11 cellular contexts compared by ENCODE assay signal in the genomic region with DNA sequence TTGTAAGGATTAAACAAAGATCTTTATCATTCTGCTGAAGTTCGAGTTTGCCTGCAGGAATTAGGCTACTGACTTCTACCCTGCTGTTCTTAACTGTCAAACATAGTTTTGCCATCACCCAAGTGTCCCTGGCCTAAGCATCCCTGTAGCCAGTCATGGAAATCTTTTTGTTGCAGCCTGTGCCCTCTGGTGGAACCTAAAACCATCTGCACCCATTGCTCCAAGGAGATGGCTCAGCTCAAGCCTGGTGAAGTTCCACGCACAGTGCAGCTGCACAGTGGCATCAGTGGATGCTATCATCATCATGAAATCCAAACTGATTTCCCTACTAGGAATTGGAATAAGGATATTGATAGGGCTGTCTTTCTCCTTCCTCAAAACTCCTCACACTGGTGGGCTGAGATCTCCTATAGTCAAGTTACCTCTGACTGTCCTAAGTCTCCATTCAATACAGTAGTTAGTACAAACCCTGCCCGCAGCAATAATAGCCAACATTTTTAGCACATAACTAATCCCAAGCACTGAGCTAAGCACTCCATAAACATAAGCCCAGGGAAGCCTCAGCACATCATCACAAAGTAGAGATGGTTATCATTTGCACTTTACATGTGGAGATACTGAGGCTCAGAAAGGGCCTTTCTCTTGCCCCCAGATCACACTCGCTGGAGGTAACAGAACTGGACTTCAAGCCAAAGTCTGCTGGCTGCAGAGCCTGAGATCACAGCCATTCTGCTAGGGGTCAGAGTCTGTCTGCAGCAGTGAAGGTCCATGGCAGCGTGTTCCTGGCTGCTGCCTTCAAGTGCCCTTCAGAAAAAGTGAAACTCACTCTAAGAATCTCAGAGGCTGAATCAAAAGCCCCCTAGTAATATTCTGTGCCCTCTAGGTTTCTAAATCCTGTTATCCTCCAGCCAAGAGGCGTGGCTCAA.
DNase-seq lines count a peak whose midpoint lies in the region; ATAC-seq, FAIRE-seq and TF ChIP-seq lines count a peak whose summit lies in the region.
"Had no signal": no experiment of that assay in that cellular context is flagged by ENCODE, and none has a peak within 500 bp of the region (broad histone marks: within the 10 kb centered on the region; RNA-seq: fewer than 3 reads in every experiment).

No MANE protein-coding gene starts in this region.

- BruUV-seq in PC-9 (replicated peaks; lab: Mats Ljungman, UMichigan): no TSS peak

- ATAC-seq in HG03175 (IDR thresholded peaks at IDR 0.05; ENCODE audit: unreplicated experiment): no peak
- no peak for ATAC-seq in HG03521 (IDR thresholded peaks at IDR 0.05; ENCODE audit: unreplicated experiment)
- ATAC-seq in activated CD4-positive, alpha-beta T cell treated with anti-CD3 and anti-CD28 coated beads for 36 hours: no peak

- 68% methylated on average over 6 of the region's 6 CpGs for WGBS in esophagus muscularis mucosa
- WGBS in prostate gland: 54% methylated on average over 6 of the region's 6 CpGs

- H2AFZ ChIP-seq in PC-9: no peak overlapping the region

- no peaks in the 10 kb centered on the region for H3K9me2 ChIP-seq in PC-9 (ENCODE audit: insufficient read depth)

- intact Hi-C loops in PC-9 (cut with micrococcal nuclease; ENCODE audit: unreplicated experiment) (no loop called here), esophagus muscularis mucosa (cut with DNase I) (loop anchor here (10.0 kb wide), 1 partner anchor 757 kb away; no protein-coding TSS in a partner anchor), prostate gland (cut with DNase I) (loop anchor here (10.0 kb wide), 1 partner anchor 757 kb away; no protein-coding TSS in a partner anchor), ascending aorta (cut with DNase I) (no loop called here)
- intact Hi-C loops in activated CD4-positive, alpha-beta T cell treated with anti-CD3 and anti-CD28 coated beads for 36 hours (cut with DNase I, micrococcal nuclease): no loop called here

- TF ChIP-seq POLR2A in esophagus muscularis mucosa (IDR thresholded peaks at IDR 0.05; ENCODE audit: low read depth): no peak
- TF ChIP-seq POLR2A in prostate gland (IDR thresholded peaks at IDR 0.05): no peak

- peak; percentile 95 for FAIRE-seq in HTR-8/SVneo (lab: Jason Lieb, UNC)
- FAIRE-seq: small intestine had no signal

- H4K20me1 ChIP-seq in PC-9 (ENCODE audit: insufficient read depth): no peaks in the 10 kb centered on the region

- H3K4me2 ChIP-seq in PC-9: no peak overlapping the region

- H3K27me3 ChIP-seq in PC-9 (ENCODE audit: insufficient read depth, low read depth): peaks cover 28% of the 10 kb centered on the region
- H3K27me3 ChIP-seq in esophagus muscularis mucosa: no peaks in the 10 kb centered on the region
- peaks cover 5% of the 10 kb centered on the region for H3K27me3 ChIP-seq in prostate gland (replicated peaks; ENCODE audit: insufficient read depth)
- H3K27me3 ChIP-seq in ascending aorta: no peaks in the 10 kb centered on the region

- H3K36me3 ChIP-seq in PC-9 (ENCODE audit: low read depth): no peaks in the 10 kb centered on the region
- no peaks in the 10 kb centered on the region for H3K36me3 ChIP-seq in esophagus muscularis mucosa
- no peaks in the 10 kb centered on the region for H3K36me3 ChIP-seq in prostate gland
- no peaks in the 10 kb centered on the region for H3K36me3 ChIP-seq in ascending aorta
- H3K36me3 ChIP-seq: thoracic aorta had no signal

- DNase-seq in HTR-8/SVneo (ENCODE audit: insufficient read length, low spot score) (peak; percentile 45), PC-9 (no peak), esophagus muscularis mucosa (ENCODE audit: extremely low spot score) (no peak), prostate gland (ENCODE audit: low spot score) (peak; percentile 5), ascending aorta (ENCODE audit: low spot score in 2 of 2) (no peak)
- DNase-seq in activated CD4-positive, alpha-beta T cell treated with anti-CD3 and anti-CD28 coated beads for 36 hours: no peak
- DNase-seq: activated B cell treated with CpG ODN at 0.5 μM for 24 hours, small intestine had no signal

- CTCF ChIA-PET in PC-9 (lab: Charles Lee): interaction anchor here (0.6 kb wide), 1 partner anchor 1327 kb away, joined by 5 read pairs; no protein-coding TSS in a partner anchor
- CTCF ChIA-PET in activated CD4-positive, alpha-beta T cell treated with anti-CD3 and anti-CD28 coated beads for 36 hours (lab: Charles Lee): no interaction called here

- POLR2A ChIA-PET in PC-9 (lab: Charles Lee; ENCODE audit: unreplicated experiment): no interaction called here
- POLR2A ChIA-PET in activated CD4-positive, alpha-beta T cell treated with anti-CD3 and anti-CD28 coated beads for 36 hours (lab: Charles Lee): no interaction called here

- no peak overlapping the region for H3K27ac Mint-ChIP-seq in activated CD4-positive, alpha-beta T cell treated with anti-CD3 and anti-CD28 coated beads for 36 hours
- H3K27ac Mint-ChIP-seq: activated B cell treated with CpG ODN at 0.5 μM for 24 hours had no signal

- H3K4me1 ChIP-seq in PC-9 (replicated peaks; ENCODE audit: insufficient read depth) (no peaks in the 10 kb centered on the region), esophagus muscularis mucosa (no peaks in the 10 kb centered on the region), prostate gland (replicated peaks) (no peaks in the 10 kb centered on the region), ascending aorta (no peaks in the 10 kb centered on the region)

- H3K4me3 ChIP-seq in PC-9: no peak overlapping the region
- no peak overlapping the region for H3K4me3 ChIP-seq in esophagus muscularis mucosa
- H3K4me3 ChIP-seq in prostate gland: no peak overlapping the region
- no peak overlapping the region for H3K4me3 ChIP-seq in ascending aorta
- H3K4me3 ChIP-seq: thoracic aorta had no signal

- TF ChIP-seq CTCF in PC-9 (conservative IDR thresholded peaks at IDR 0.05): peak; percentile 42
- peak in 2 of 3 experiments; percentile 28 to 47 for TF ChIP-seq CTCF in esophagus muscularis mucosa (IDR thresholded peaks at IDR 0.05)
- peak in 2 of 4 experiments; percentile 35 to 46 for TF ChIP-seq CTCF in prostate gland (IDR thresholded peaks at IDR 0.05)
- no peak for TF ChIP-seq CTCF in ascending aorta (IDR thresholded peaks at IDR 0.05)

- no peaks in the 10 kb centered on the region for H3K36me3 Mint-ChIP-seq in activated CD4-positive, alpha-beta T cell treated with anti-CD3 and anti-CD28 coated beads for 36 hours (ENCODE audit: low read depth)

- peaks cover 4% of the 10 kb centered on the region for H3K9me3 Mint-ChIP-seq in activated CD4-positive, alpha-beta T cell treated with anti-CD3 and anti-CD28 coated beads for 36 hours (ENCODE audit: low read depth)

- H3K27ac ChIP-seq in PC-9 (no peak overlapping the region), esophagus muscularis mucosa (replicated peaks in 1 of 4) (no peak overlapping the region), prostate gland (no peak overlapping the region), ascending aorta (no peak overlapping the region)
- H3K27ac ChIP-seq: thoracic aorta had no signal

- H3K4me3 Mint-ChIP-seq in activated CD4-positive, alpha-beta T cell treated with anti-CD3 and anti-CD28 coated beads for 36 hours: no peak overlapping the region
- H3K4me3 Mint-ChIP-seq: activated B cell treated with CpG ODN at 0.5 μM for 24 hours had no signal

- H3K27me3 Mint-ChIP-seq in activated CD4-positive, alpha-beta T cell treated with anti-CD3 and anti-CD28 coated beads for 36 hours: peaks cover 3% of the 10 kb centered on the region
- H3K27me3 Mint-ChIP-seq: activated B cell treated with CpG ODN at 0.5 μM for 24 hours had no signal

- no peaks in the 10 kb centered on the region for H3F3A ChIP-seq in PC-9 (ENCODE audit: insufficient read depth, low read depth)

- no peaks in the 10 kb centered on the region for H3K4me1 Mint-ChIP-seq in activated CD4-positive, alpha-beta T cell treated with anti-CD3 and anti-CD28 coated beads for 36 hours
- H3K4me1 Mint-ChIP-seq: activated B cell treated with CpG ODN at 0.5 μM for 24 hours had no signal

- H3K9me3 ChIP-seq in PC-9 (ENCODE audit: insufficient read depth, low read depth) (no peaks in the 10 kb centered on the region), esophagus muscularis mucosa (no peaks in the 10 kb centered on the region), prostate gland (no peaks in the 10 kb centered on the region), ascending aorta (no peaks in the 10 kb centered on the region)
- H3K9me3 ChIP-seq: thoracic aorta had no signal

- no peak for TF ChIP-seq EP300 in esophagus muscularis mucosa (IDR thresholded peaks at IDR 0.05)

- no peaks in the 10 kb centered on the region for H3K79me2 ChIP-seq in PC-9 (ENCODE audit: low read depth)

Comparison
In these comparisons a context has a peak if more than half of its experiments do, and no peak if none do; other contexts are left out.
1. DNase-seq: peak in HTR-8/SVneo (single experiment) and prostate gland (single experiment); none in PC-9 (0 of 2), esophagus muscularis mucosa (single experiment), ascending aorta (0 of 2) and activated CD4-positive, alpha-beta T cell treated with anti-CD3 and anti-CD28 coated beads for 36 hours (single experiment).
2. CTCF ChIP-seq: peak in PC-9 (single experiment) and esophagus muscularis mucosa (2 of 3); none in ascending aorta (0 of 3).
3. intact Hi-C loops: an anchor here in esophagus muscularis mucosa (10.0 kb wide) and prostate gland (10.0 kb wide); none called in PC-9, ascending aorta and activated CD4-positive, alpha-beta T cell treated with anti-CD3 and anti-CD28 coated beads for 36 hours.